1 cellular context compared by ENCODE assay signal in the genomic region with DNA sequence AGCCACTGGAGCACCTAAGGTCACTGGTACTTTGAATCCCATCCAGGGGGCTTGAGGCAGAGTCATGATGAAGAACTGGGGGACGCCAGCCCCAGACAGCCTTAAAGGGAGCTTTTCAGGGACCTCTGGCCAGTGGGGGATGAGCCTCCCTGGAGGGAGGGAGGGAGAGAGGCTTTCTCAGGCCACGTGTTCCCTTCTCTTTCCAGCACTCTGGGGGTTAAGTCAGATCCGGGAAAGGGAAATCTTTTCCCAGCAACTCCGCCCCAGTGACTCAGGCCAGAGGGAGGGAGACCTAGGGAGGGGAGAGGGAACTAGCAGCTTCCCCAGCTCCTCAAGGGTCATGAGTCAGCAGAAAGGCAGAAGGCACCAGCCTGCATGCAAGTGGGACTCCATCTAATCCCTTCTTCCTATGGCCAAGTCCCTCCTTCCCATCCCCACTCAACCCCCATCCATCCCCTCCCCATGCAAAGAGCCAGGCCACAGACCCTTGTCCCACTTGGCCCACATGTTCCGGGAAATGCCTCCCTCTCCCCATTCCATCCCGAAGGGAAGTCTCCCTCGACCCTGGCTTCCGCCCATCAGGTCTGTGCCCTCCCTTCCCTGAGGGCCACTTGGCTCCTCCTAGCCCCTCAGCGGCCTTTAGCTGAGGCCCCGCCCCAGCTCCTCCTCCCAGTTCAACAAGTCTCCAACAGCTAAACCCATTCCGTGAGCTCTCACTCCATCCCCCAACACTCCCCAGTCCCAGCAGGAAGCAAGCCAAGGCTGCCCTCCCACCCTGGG.
TF ChIP-seq lines count a peak whose summit lies in the region.

No MANE protein-coding gene starts in this region.

TF ChIP-seq in HepG2, 621 proteins besides CTCF, POLR2A, EP300 and RAD21 (continued from another document and continues in another):
- TF ChIP-seq, protein P1, sequence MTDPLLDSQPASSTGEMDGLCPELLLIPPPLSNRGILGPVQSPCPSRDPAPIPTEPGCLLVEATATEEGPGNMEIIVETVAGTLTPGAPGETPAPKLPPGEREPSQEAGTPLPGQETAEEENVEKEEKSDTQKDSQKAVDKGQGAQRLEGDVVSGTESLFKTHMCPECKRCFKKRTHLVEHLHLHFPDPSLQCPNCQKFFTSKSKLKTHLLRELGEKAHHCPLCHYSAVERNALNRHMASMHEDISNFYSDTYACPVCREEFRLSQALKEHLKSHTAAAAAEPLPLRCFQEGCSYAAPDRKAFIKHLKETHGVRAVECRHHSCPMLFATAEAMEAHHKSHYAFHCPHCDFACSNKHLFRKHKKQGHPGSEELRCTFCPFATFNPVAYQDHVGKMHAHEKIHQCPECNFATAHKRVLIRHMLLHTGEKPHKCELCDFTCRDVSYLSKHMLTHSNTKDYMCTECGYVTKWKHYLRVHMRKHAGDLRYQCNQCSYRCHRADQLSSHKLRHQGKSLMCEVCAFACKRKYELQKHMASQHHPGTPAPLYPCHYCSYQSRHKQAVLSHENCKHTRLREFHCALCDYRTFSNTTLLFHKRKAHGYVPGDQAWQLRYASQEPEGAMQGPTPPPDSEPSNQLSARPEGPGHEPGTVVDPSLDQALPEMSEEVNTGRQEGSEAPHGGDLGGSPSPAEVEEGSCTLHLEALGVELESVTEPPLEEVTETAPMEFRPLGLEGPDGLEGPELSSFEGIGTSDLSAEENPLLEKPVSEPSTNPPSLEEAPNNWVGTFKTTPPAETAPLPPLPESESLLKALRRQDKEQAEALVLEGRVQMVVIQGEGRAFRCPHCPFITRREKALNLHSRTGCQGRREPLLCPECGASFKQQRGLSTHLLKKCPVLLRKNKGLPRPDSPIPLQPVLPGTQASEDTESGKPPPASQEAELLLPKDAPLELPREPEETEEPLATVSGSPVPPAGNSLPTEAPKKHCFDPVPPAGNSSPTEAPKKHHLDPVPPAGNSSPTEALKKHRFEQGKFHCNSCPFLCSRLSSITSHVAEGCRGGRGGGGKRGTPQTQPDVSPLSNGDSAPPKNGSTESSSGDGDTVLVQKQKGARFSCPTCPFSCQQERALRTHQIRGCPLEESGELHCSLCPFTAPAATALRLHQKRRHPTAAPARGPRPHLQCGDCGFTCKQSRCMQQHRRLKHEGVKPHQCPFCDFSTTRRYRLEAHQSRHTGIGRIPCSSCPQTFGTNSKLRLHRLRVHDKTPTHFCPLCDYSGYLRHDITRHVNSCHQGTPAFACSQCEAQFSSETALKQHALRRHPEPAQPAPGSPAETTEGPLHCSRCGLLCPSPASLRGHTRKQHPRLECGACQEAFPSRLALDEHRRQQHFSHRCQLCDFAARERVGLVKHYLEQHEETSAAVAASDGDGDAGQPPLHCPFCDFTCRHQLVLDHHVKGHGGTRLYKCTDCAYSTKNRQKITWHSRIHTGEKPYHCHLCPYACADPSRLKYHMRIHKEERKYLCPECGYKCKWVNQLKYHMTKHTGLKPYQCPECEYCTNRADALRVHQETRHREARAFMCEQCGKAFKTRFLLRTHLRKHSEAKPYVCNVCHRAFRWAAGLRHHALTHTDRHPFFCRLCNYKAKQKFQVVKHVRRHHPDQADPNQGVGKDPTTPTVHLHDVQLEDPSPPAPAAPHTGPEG (CRISPR knock-in tag; IDR thresholded peaks at IDR 0.05): no peak
- TF ChIP-seq SKI (IDR thresholded peaks at IDR 0.05; ENCODE audit: partially characterized antibody): no peak
- TF ChIP-seq ZNF652 (CRISPR knock-in tag; IDR thresholded peaks at IDR 0.05; ENCODE audit: borderline replicate concordance, low read depth): peak; percentile 98
- peak; percentile 95 for TF ChIP-seq DMAP1 (CRISPR knock-in tag; IDR thresholded peaks at IDR 0.05)
- TF ChIP-seq, protein P2, sequence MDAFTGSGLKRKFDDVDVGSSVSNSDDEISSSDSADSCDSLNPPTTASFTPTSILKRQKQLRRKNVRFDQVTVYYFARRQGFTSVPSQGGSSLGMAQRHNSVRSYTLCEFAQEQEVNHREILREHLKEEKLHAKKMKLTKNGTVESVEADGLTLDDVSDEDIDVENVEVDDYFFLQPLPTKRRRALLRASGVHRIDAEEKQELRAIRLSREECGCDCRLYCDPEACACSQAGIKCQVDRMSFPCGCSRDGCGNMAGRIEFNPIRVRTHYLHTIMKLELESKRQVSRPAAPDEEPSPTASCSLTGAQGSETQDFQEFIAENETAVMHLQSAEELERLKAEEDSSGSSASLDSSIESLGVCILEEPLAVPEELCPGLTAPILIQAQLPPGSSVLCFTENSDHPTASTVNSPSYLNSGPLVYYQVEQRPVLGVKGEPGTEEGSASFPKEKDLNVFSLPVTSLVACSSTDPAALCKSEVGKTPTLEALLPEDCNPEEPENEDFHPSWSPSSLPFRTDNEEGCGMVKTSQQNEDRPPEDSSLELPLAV (CRISPR knock-in tag; conservative IDR thresholded peaks at IDR 0.05; ENCODE audit: low read depth): no peak
- TF ChIP-seq, protein P3, sequence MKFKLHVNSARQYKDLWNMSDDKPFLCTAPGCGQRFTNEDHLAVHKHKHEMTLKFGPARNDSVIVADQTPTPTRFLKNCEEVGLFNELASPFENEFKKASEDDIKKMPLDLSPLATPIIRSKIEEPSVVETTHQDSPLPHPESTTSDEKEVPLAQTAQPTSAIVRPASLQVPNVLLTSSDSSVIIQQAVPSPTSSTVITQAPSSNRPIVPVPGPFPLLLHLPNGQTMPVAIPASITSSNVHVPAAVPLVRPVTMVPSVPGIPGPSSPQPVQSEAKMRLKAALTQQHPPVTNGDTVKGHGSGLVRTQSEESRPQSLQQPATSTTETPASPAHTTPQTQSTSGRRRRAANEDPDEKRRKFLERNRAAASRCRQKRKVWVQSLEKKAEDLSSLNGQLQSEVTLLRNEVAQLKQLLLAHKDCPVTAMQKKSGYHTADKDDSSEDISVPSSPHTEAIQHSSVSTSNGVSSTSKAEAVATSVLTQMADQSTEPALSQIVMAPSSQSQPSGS (CRISPR knock-in tag; IDR thresholded peaks at IDR 0.05): no peak
- TF ChIP-seq, protein P4, sequence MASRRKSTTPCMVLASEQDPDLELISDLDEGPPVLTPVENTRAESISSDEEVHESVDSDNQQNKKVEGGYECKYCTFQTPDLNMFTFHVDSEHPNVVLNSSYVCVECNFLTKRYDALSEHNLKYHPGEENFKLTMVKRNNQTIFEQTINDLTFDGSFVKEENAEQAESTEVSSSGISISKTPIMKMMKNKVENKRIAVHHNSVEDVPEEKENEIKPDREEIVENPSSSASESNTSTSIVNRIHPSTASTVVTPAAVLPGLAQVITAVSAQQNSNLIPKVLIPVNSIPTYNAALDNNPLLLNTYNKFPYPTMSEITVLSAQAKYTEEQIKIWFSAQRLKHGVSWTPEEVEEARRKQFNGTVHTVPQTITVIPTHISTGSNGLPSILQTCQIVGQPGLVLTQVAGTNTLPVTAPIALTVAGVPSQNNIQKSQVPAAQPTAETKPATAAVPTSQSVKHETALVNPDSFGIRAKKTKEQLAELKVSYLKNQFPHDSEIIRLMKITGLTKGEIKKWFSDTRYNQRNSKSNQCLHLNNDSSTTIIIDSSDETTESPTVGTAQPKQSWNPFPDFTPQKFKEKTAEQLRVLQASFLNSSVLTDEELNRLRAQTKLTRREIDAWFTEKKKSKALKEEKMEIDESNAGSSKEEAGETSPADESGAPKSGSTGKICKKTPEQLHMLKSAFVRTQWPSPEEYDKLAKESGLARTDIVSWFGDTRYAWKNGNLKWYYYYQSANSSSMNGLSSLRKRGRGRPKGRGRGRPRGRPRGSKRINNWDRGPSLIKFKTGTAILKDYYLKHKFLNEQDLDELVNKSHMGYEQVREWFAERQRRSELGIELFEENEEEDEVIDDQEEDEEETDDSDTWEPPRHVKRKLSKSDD (CRISPR knock-in tag; IDR thresholded peaks at IDR 0.05; ENCODE audit: low read depth): 0 out of 2 replicates have a peak, but pooled peaks have one; percentile 24
- TF ChIP-seq, protein P5, sequence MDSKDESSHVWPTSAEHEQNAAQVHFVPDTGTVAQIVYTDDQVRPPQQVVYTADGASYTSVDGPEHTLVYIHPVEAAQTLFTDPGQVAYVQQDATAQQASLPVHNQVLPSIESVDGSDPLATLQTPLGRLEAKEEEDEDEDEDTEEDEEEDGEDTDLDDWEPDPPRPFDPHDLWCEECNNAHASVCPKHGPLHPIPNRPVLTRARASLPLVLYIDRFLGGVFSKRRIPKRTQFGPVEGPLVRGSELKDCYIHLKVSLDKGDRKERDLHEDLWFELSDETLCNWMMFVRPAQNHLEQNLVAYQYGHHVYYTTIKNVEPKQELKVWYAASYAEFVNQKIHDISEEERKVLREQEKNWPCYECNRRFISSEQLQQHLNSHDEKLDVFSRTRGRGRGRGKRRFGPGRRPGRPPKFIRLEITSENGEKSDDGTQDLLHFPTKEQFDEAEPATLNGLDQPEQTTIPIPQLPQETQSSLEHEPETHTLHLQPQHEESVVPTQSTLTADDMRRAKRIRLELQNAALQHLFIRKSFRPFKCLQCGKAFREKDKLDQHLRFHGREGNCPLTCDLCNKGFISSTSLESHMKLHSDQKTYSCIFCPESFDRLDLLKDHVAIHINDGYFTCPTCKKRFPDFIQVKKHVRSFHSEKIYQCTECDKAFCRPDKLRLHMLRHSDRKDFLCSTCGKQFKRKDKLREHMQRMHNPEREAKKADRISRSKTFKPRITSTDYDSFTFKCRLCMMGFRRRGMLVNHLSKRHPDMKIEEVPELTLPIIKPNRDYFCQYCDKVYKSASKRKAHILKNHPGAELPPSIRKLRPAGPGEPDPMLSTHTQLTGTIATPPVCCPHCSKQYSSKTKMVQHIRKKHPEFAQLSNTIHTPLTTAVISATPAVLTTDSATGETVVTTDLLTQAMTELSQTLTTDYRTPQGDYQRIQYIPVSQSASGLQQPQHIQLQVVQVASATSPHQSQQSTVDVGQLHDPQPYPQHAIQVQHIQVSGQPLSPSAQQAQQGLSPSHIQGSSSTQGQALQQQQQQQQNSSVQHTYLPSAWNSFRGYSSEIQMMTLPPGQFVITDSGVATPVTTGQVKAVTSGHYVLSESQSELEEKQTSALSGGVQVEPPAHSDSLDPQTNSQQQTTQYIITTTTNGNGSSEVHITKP (CRISPR knock-in tag; IDR thresholded peaks at IDR 0.05; ENCODE audit: low read depth): peak; percentile 79; the same call in 1 of the 2 replicates
- TF ChIP-seq, protein P6, sequence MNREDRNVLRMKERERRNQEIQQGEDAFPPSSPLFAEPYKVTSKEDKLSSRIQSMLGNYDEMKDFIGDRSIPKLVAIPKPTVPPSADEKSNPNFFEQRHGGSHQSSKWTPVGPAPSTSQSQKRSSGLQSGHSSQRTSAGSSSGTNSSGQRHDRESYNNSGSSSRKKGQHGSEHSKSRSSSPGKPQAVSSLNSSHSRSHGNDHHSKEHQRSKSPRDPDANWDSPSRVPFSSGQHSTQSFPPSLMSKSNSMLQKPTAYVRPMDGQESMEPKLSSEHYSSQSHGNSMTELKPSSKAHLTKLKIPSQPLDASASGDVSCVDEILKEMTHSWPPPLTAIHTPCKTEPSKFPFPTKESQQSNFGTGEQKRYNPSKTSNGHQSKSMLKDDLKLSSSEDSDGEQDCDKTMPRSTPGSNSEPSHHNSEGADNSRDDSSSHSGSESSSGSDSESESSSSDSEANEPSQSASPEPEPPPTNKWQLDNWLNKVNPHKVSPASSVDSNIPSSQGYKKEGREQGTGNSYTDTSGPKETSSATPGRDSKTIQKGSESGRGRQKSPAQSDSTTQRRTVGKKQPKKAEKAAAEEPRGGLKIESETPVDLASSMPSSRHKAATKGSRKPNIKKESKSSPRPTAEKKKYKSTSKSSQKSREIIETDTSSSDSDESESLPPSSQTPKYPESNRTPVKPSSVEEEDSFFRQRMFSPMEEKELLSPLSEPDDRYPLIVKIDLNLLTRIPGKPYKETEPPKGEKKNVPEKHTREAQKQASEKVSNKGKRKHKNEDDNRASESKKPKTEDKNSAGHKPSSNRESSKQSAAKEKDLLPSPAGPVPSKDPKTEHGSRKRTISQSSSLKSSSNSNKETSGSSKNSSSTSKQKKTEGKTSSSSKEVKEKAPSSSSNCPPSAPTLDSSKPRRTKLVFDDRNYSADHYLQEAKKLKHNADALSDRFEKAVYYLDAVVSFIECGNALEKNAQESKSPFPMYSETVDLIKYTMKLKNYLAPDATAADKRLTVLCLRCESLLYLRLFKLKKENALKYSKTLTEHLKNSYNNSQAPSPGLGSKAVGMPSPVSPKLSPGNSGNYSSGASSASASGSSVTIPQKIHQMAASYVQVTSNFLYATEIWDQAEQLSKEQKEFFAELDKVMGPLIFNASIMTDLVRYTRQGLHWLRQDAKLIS (CRISPR knock-in tag; IDR thresholded peaks at IDR 0.05): 0 out of 2 replicates have a peak, but pooled peaks have one; percentile 69
- TF ChIP-seq, protein P7, sequence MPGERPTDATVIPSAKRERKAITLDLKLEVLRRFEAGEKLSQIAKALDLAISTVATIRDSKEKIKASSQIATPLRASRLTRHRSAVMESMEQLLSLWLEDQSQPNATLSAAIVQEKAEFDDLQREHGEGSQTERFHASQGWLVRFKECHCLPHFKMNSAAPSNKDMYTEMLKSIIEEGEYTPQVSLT (CRISPR knock-in tag; IDR thresholded peaks at IDR 0.05; ENCODE audit: borderline replicate concordance, low read depth): no peak
- TF ChIP-seq NR2F2 (IDR thresholded peaks at IDR 0.05; ENCODE audit: borderline replicate concordance, low read depth): no peak
- TF ChIP-seq ZBTB7A (CRISPR knock-in tag; IDR thresholded peaks at IDR 0.05): no peak
- TF ChIP-seq MIXL1 (CRISPR knock-in tag; IDR thresholded peaks at IDR 0.05): no peak
- no peak; the same call in 1 of the 2 replicates for TF ChIP-seq GATAD2A (CRISPR knock-in tag; IDR thresholded peaks at IDR 0.05)
- TF ChIP-seq SP1 (IDR thresholded peaks at IDR 0.05): no peak
- TF ChIP-seq SP1 (CRISPR knock-in tag; IDR thresholded peaks at IDR 0.05): 0 out of 2 replicates have a peak, but pooled peaks have one; percentile 10
- no peak; the same call in 1 of the 2 replicates for TF ChIP-seq FOXK1 (CRISPR knock-in tag; IDR thresholded peaks at IDR 0.05; ENCODE audit: borderline replicate concordance, low read depth)
- no peak for TF ChIP-seq KDM1A (CRISPR knock-in tag; IDR thresholded peaks at IDR 0.05)
- TF ChIP-seq CCAR2 (optimal IDR thresholded peaks at IDR 0.05; ENCODE audit: low read depth, low read length): peak; percentile 65
- no peak for TF ChIP-seq FOXC1 (CRISPR knock-in tag; IDR thresholded peaks at IDR 0.05; ENCODE audit: borderline replicate concordance)
- no peak; the same call in 1 of the 2 replicates for TF ChIP-seq JUND (CRISPR knock-in tag; IDR thresholded peaks at IDR 0.05)
- TF ChIP-seq MAFF (IDR thresholded peaks at IDR 0.05; ENCODE audit: low read depth, low read length): peak; percentile 99
- TF ChIP-seq, protein P8, sequence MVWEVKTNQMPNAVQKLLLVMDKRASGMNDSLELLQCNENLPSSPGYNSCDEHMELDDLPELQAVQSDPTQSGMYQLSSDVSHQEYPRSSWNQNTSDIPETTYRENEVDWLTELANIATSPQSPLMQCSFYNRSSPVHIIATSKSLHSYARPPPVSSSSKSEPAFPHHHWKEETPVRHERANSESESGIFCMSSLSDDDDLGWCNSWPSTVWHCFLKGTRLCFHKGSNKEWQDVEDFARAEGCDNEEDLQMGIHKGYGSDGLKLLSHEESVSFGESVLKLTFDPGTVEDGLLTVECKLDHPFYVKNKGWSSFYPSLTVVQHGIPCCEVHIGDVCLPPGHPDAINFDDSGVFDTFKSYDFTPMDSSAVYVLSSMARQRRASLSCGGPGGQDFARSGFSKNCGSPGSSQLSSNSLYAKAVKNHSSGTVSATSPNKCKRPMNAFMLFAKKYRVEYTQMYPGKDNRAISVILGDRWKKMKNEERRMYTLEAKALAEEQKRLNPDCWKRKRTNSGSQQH (CRISPR knock-in tag; IDR thresholded peaks at IDR 0.05; ENCODE audit: low read depth): 0 out of 2 replicates have a peak, but pooled peaks have one; percentile 29
- peak; percentile 28; the same call in 1 of the 2 replicates for TF ChIP-seq SSRP1 (CRISPR knock-in tag; IDR thresholded peaks at IDR 0.05)
- 0 out of 2 replicates have a peak, but pooled peaks have one; percentile 13 for TF ChIP-seq GZF1 (CRISPR knock-in tag; IDR thresholded peaks at IDR 0.05)
- TF ChIP-seq, protein P9, sequence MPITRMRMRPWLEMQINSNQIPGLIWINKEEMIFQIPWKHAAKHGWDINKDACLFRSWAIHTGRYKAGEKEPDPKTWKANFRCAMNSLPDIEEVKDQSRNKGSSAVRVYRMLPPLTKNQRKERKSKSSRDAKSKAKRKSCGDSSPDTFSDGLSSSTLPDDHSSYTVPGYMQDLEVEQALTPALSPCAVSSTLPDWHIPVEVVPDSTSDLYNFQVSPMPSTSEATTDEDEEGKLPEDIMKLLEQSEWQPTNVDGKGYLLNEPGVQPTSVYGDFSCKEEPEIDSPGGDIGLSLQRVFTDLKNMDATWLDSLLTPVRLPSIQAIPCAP (CRISPR knock-in tag; IDR thresholded peaks at IDR 0.05; ENCODE audit: low read depth): no peak
